Comparison of ENCODE assay signal across 20 cellular contexts in the genomic region with DNA sequence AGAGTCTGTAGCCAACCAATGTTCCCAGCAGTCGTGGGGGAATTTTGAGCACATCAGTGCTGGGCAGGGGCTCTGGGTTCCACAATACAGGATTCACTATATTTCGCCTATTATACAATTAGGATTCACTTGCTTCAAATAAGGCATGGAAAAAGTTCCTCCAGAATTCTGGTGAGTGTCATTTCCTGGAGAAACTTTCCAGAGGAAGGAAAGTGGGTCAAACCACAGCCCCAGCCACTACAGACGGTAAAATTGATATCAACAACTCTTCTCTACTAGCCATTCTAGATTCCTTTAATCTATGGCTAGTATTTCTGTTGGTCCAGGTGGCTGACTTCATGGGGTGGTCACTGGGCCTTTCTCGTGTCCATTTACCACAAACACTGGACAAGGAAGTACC. TPM values are rescaled to one million over a fixed set of nuclear protein-coding genes. Genes with fewer than 3 reads are reported as not detected.
DNase-seq lines count a peak whose midpoint lies in the region; ATAC-seq and TF ChIP-seq lines count a peak whose summit lies in the region.
"Had no signal": no experiment of that assay in that cellular context is flagged by ENCODE, and none has a peak within 500 bp of the region (broad histone marks: within the 10 kb centered on the region; RNA-seq: fewer than 3 reads in every experiment).

No MANE protein-coding gene starts in this region.

- no peak overlapping the region for H3T11ph ChIP-seq in H9 (ENCODE audit: low read length)

- no peak for DNase-seq in CD4-positive, alpha-beta T cell
- no peak for DNase-seq in T-cell
- DNase-seq in dermis microvascular lymphatic vessel endothelial cell (ENCODE audit: low read depth in 2 of 2) = peak; percentile 84 to 90
- DNase-seq in naive thymus-derived CD4-positive, alpha-beta T cell = no peak
- no peak for DNase-seq in H9
- DNase-seq in anterior cingulate cortex (lab: John Stamatoyannopoulos, UW) = no peak
- DNase-seq: activated CD4-positive, alpha-beta T cell treated with anti-CD3 and anti-CD28 coated beads, Interleukin-2, amount 50 U/mL, for 4 hours; amniotic stem cell; DMS153; MM.1S; NCI-H1930; NCI-H510A treated with DMSO at 0.1 percent for 48 hours; stimulated activated CD4-positive, alpha-beta T cell treated with anti-CD3 and anti-CD28 coated beads, Interleukin-4, amount 100 ng/mL, for 4 hours; T-helper 9 cell; tibial artery had no signal

- intact Hi-C loops in CD4-positive, alpha-beta T cell (cut with DNase I, micrococcal nuclease) = loop anchor here in 1 of 2 experiments (5.0 kb wide), 1 partner anchor 34 kb away; no protein-coding TSS in a partner anchor
- intact Hi-C loops in naive thymus-derived CD4-positive, alpha-beta T cell (cut with micrococcal nuclease) = loop anchor here in 1 of 2 donors (1.0 kb wide), 1 partner anchor 9 kb away; no protein-coding TSS in a partner anchor

- CTCF ChIA-PET in CD4-positive, alpha-beta T cell (lab: Charles Lee) = interaction anchor here (1.2 kb wide), 1 partner anchor 20 kb away, joined by 3 read pairs; no protein-coding TSS in a partner anchor
- CTCF ChIA-PET in T-cell (lab: Charles Lee) = interaction anchor here (0.8 to 1.2 kb wide), 2 partner anchors 9 to 17 kb away, joined by 3 read pairs; no protein-coding TSS in a partner anchor
- CTCF ChIA-PET in naive thymus-derived CD4-positive, alpha-beta T cell (lab: Charles Lee) = no interaction called here

- H3K18ac ChIP-seq in H9 (ENCODE audit: insufficient read length, low read depth, low read length) = no peak overlapping the region

- peaks cover 5% of the 10 kb centered on the region for H3K79me1 ChIP-seq in H9 (ENCODE audit: insufficient read depth, low read depth, low read length, poor library complexity, severe bottlenecking)

- H2BK12ac ChIP-seq in H9 (ENCODE audit: insufficient read length, low read depth, low read length) = no peak overlapping the region

- ATAC-seq in CD4-positive, alpha-beta T cell (ENCODE audit: poor library complexity) = no peak
- ATAC-seq in T-cell (replicated peaks in 1 of 4) (no peak), HG02798 (IDR thresholded peaks at IDR 0.05; ENCODE audit: poor library complexity, unreplicated experiment) (no peak), GM18858 (IDR thresholded peaks at IDR 0.05; ENCODE audit: unreplicated experiment) (no peak)
- no peak for ATAC-seq in naive thymus-derived CD4-positive, alpha-beta T cell

- H2BK15ac ChIP-seq in H9 (ENCODE audit: low read depth, low read length) = no peak overlapping the region

- WGBS in H9 (ENCODE audit: extremely low coverage, insufficient read length, low lambda C conversion rate) = no CpG with 5 or more reads among the region's 4 CpGs

- no peak overlapping the region for H3K9ac ChIP-seq in H9 (ENCODE audit: extremely low read depth, insufficient read length, low read length)
- H3K9ac ChIP-seq: neural progenitor cell had no signal

- no peaks in the 10 kb centered on the region for H3K9me3 ChIP-seq in CD4-positive, alpha-beta T cell (ENCODE audit: control insufficient read depth, low read length)
- H3K9me3 ChIP-seq in naive thymus-derived CD4-positive, alpha-beta T cell (ENCODE audit: control insufficient read depth in 2 of 3, low read length in 3 of 3) = no peaks in the 10 kb centered on the region
- no peaks in the 10 kb centered on the region for H3K9me3 ChIP-seq in H9 (ENCODE audit: control insufficient read depth, low read depth, low read length)
- H3K9me3 ChIP-seq: SJSA1, tibial artery had no signal

- H3K23me2 ChIP-seq in H9 (ENCODE audit: insufficient read length, low read depth, low read length, poor library complexity, severe bottlenecking) = no peaks in the 10 kb centered on the region

- H4K91ac ChIP-seq in H9 (ENCODE audit: insufficient read length, low read depth, low read length) = no peak overlapping the region

- peaks cover 24 to 38% of the 10 kb centered on the region in 2 donors for H3K4me1 ChIP-seq in naive thymus-derived CD4-positive, alpha-beta T cell (ENCODE audit: control insufficient read depth in 2 of 2, insufficient read depth in 2 of 2, low read length in 2 of 2)
- no peaks in the 10 kb centered on the region for H3K4me1 ChIP-seq in H9 (ENCODE audit: insufficient read depth, low read length)

- H3K4me3 Mint-ChIP-seq in CD4-positive, alpha-beta T cell = peak overlapping the region; percentile 46
- peak overlapping the region in 1 of 3 donors; percentile 56 for H3K4me3 Mint-ChIP-seq in T-cell
- peak overlapping the region in 8 of 10 donors; percentile 26 to 65 (median 52) for H3K4me3 Mint-ChIP-seq in naive thymus-derived CD4-positive, alpha-beta T cell
- no peak overlapping the region for H3K4me3 Mint-ChIP-seq in H9
- H3K4me3 Mint-ChIP-seq: neural progenitor cell had no signal

- H2BK5ac ChIP-seq in H9 (ENCODE audit: insufficient read length, low read length) = no peak overlapping the region

- POLR2A ChIA-PET in CD4-positive, alpha-beta T cell (lab: Charles Lee) = interaction anchor here (1.6 kb wide), 1 partner anchor 9 kb away, joined by 4 read pairs; no protein-coding TSS in a partner anchor
- POLR2A ChIA-PET in T-cell (lab: Charles Lee) = interaction anchor here (0.6 to 1.0 kb wide), 2 partner anchors 9 to 16 kb away, joined by 3 read pairs; no protein-coding TSS in a partner anchor
- POLR2A ChIA-PET in naive thymus-derived CD4-positive, alpha-beta T cell (lab: Charles Lee) = interaction anchor here (0.6 to 1.4 kb wide), 2 partner anchors 9 to 10 kb away, joined by 4 to 5 read pairs; no protein-coding TSS in a partner anchor

- H4K8ac ChIP-seq in H9 (replicated peaks; ENCODE audit: insufficient read length, low read depth, low read length) = no peak overlapping the region

- H3K4me3 ChIP-seq in naive thymus-derived CD4-positive, alpha-beta T cell (ENCODE audit: low read length) = no peak overlapping the region
- H3K4me3 ChIP-seq: neural progenitor cell, SJSA1, tibial artery had no signal

- no peak overlapping the region for H2BK20ac ChIP-seq in H9 (ENCODE audit: low read depth, low read length, poor library complexity, severe bottlenecking)

- H3K4me2 ChIP-seq in H9 (ENCODE audit: insufficient read depth, insufficient read length, low read length) = no peak overlapping the region
- H3K4me2 ChIP-seq: neural progenitor cell had no signal

- peaks cover 0 to 9% (median 0%) of the 10 kb centered on the region in 3 experiments for H3K36me3 ChIP-seq in naive thymus-derived CD4-positive, alpha-beta T cell (ENCODE audit: control insufficient read depth in 2 of 3, insufficient read depth in 3 of 3, low read length in 3 of 3)
- H3K36me3 ChIP-seq: neural progenitor cell, SJSA1 had no signal

- H4K20me1 ChIP-seq in H9 (ENCODE audit: control insufficient read depth, insufficient read depth, insufficient read length) = no peaks in the 10 kb centered on the region

- no peak overlapping the region for H2AK5ac ChIP-seq in H9 (ENCODE audit: insufficient read length, low read length)

- TF ChIP-seq CTCF in CD4-positive, alpha-beta T cell (IDR thresholded peaks at IDR 0.05) = no peak
- TF ChIP-seq CTCF in H9 (conservative IDR thresholded peaks at IDR 0.05) = no peak

- no peak overlapping the region for H3K27ac ChIP-seq in CD4-positive, alpha-beta T cell (ENCODE audit: low read depth, low read length)
- no peak overlapping the region for H3K27ac ChIP-seq in naive thymus-derived CD4-positive, alpha-beta T cell (ENCODE audit: low read depth, low read length)
- no peak overlapping the region for H3K27ac ChIP-seq in H9 (ENCODE audit: insufficient read length, low read depth, low read length)
- H3K27ac ChIP-seq: neural progenitor cell, SJSA1 had no signal

- no peak overlapping the region for H3K23ac ChIP-seq in H9 (ENCODE audit: insufficient read length, low read depth, low read length)

- no peaks in the 10 kb centered on the region for H3K27me3 ChIP-seq in CD4-positive, alpha-beta T cell (ENCODE audit: control insufficient read depth, insufficient read depth, low read length)
- H3K27me3 ChIP-seq in naive thymus-derived CD4-positive, alpha-beta T cell (ENCODE audit: control insufficient read depth in 2 of 2, insufficient read depth in 2 of 2, low read length in 2 of 2) = no peaks in the 10 kb centered on the region
- H3K27me3 ChIP-seq in H9 (ENCODE audit: insufficient read depth, low read length) = no peaks in the 10 kb centered on the region
- H3K27me3 ChIP-seq: neural progenitor cell, SJSA1, tibial artery had no signal

- H3K4me1 Mint-ChIP-seq in CD4-positive, alpha-beta T cell (ENCODE audit: low read depth) = peaks cover 89% of the 10 kb centered on the region
- H3K4me1 Mint-ChIP-seq in T-cell (peaks cover 90 to 95% (median 93%) of the 10 kb centered on the region in 3 donors), H9 (peaks cover 41 to 43% of the 10 kb centered on the region in 2 experiments)
- peaks cover 64 to 100% (median 91%) of the 10 kb centered on the region in 7 donors for H3K4me1 Mint-ChIP-seq in naive thymus-derived CD4-positive, alpha-beta T cell
- H3K4me1 Mint-ChIP-seq: neural progenitor cell had no signal

- no peak overlapping the region for H3K56ac ChIP-seq in H9 (ENCODE audit: insufficient read length, low read depth, low read length)

- no peak overlapping the region for H3K14ac ChIP-seq in H9 (ENCODE audit: insufficient read depth, low read length)

- no peak overlapping the region for H3K4ac ChIP-seq in H9 (ENCODE audit: low read depth, low read length)

- H3K27ac Mint-ChIP-seq in CD4-positive, alpha-beta T cell = peak overlapping the region; percentile 42
- H3K27ac Mint-ChIP-seq in T-cell (peak overlapping the region; percentile 65 to 79), H9 (no peak overlapping the region)
- H3K27ac Mint-ChIP-seq in naive thymus-derived CD4-positive, alpha-beta T cell = peak overlapping the region in 7 of 9 donors; percentile 28 to 84 (median 60)
- H3K27ac Mint-ChIP-seq: activated T-cell treated with anti-CD3 and anti-CD28 coated beads, Interleukin-2, amount 50 U/mL, for 72 hours; neural progenitor cell had no signal

- peaks cover 14% of the 10 kb centered on the region; the same call in 1 of the 2 replicates for H3K79me2 ChIP-seq in H9 (ENCODE audit: insufficient read depth, low read length)

- H3K9me3 Mint-ChIP-seq in CD4-positive, alpha-beta T cell = no peaks in the 10 kb centered on the region
- no peaks in the 10 kb centered on the region for H3K9me3 Mint-ChIP-seq in T-cell
- no peaks in the 10 kb centered on the region for H3K9me3 Mint-ChIP-seq in naive thymus-derived CD4-positive, alpha-beta T cell
- no peaks in the 10 kb centered on the region for H3K9me3 Mint-ChIP-seq in H9
- H3K9me3 Mint-ChIP-seq: activated T-cell treated with anti-CD3 and anti-CD28 coated beads, Interleukin-2, amount 50 U/mL, for 72 hours; neural progenitor cell had no signal

- no peak overlapping the region for H2BK120ac ChIP-seq in H9 (ENCODE audit: low read depth, low read length, poor library complexity, severe bottlenecking)

- no peak overlapping the region for H2AFZ ChIP-seq in H9 (ENCODE audit: low read length)
- H2AFZ ChIP-seq: neural progenitor cell had no signal

- no peak overlapping the region for H4K5ac ChIP-seq in H9 (ENCODE audit: insufficient read length, low read depth, low read length)

- H3K36me3 Mint-ChIP-seq in CD4-positive, alpha-beta T cell (ENCODE audit: low read depth) = peaks cover 4% of the 10 kb centered on the region
- H3K36me3 Mint-ChIP-seq in T-cell (no peaks in the 10 kb centered on the region), H9 (ENCODE audit: insufficient read depth in 1 of 3, low read depth in 3 of 3) (no peaks in the 10 kb centered on the region)
- H3K36me3 Mint-ChIP-seq in naive thymus-derived CD4-positive, alpha-beta T cell = peaks cover 0 to 4% (median 0%) of the 10 kb centered on the region in 5 donors
- H3K36me3 Mint-ChIP-seq: neural progenitor cell had no signal

- H3K27me3 Mint-ChIP-seq in CD4-positive, alpha-beta T cell = no peaks in the 10 kb centered on the region
- no peaks in the 10 kb centered on the region for H3K27me3 Mint-ChIP-seq in T-cell
- no peaks in the 10 kb centered on the region for H3K27me3 Mint-ChIP-seq in naive thymus-derived CD4-positive, alpha-beta T cell
- no peaks in the 10 kb centered on the region for H3K27me3 Mint-ChIP-seq in H9 (ENCODE audit: low read depth)

RNA-seq across cellular contexts. Expression of a gene that starts 10.5 kb away (rescaled TPM):
- total RNA-seq in CD4-positive, alpha-beta T cell = 100 to 1,000 TPM; 116 to 119 TPM
- 100 to 1,000 TPM; 153 to 214 (median 176) TPM for total RNA-seq in T-cell
- total RNA-seq in dermis microvascular lymphatic vessel endothelial cell = 96.2 and 124 TPM in 2 replicates
- 100 to 1,000 TPM; 135 to 216 (median 176) TPM for total RNA-seq in naive thymus-derived CD4-positive, alpha-beta T cell
- polyA plus RNA-seq in naive thymus-derived CD4-positive, alpha-beta T cell = 10 to 100 TPM; 38.8 to 57.3 TPM
- 26.7 and 32.0 TPM in 2 replicates for total RNA-seq in H9 (2021)

Comparison
In these comparisons a context has a peak if more than half of its experiments do, and no peak if none do; other contexts are left out.
1. DNase-seq: peak in dermis microvascular lymphatic vessel endothelial cell (2 of 2); none in CD4-positive, alpha-beta T cell (0 of 10), T-cell (0 of 34), naive thymus-derived CD4-positive, alpha-beta T cell (0 of 9), H9 (single experiment) and anterior cingulate cortex (0 of 58).
2. H3K27ac Mint-ChIP-seq: peak in CD4-positive, alpha-beta T cell (single experiment), T-cell (2 of 2) and naive thymus-derived CD4-positive, alpha-beta T cell (7 of 9); none in H9 (0 of 3).
3. H3K4me3 Mint-ChIP-seq: peak in CD4-positive, alpha-beta T cell (single experiment) and naive thymus-derived CD4-positive, alpha-beta T cell (8 of 10); none in H9 (0 of 2).